24 cellular contexts compared by ENCODE assay signal in genomic region chr6:13472976-13473645, GRCh38.
"Had no signal": no experiment of that assay in that cellular context is flagged by ENCODE, and none has a peak within 500 bp of the region (broad histone marks: within the 10 kb centered on the region; RNA-seq: fewer than 3 reads in every experiment).

No MANE protein-coding gene starts in this region.

- H3K36me3 ChIP-seq: breast epithelium, neural progenitor cell, ovary had no signal

- H3K36me3 Mint-ChIP-seq: mesothelial cell of epicardium; neural progenitor cell; stimulated activated effector memory CD8-positive, alpha-beta T cell treated with anti-CD3 and anti-CD28 coated beads, Interleukin-12 subunit alpha, Interleukin-12 subunit beta, amount 100 ng/mL, for 72 hours had no signal

- DNase-seq: activated CD4-positive, alpha-beta T cell treated with anti-CD3 and anti-CD28 coated beads for 1 hour; activated CD4-positive, alpha-beta T cell treated with anti-CD3 and anti-CD28 coated beads, Interleukin-2, amount 50 U/mL, for 4 hours; activated naive CD4-positive, alpha-beta T cell treated with anti-CD3 and anti-CD28 coated beads for 36 hours; activated naive CD8-positive, alpha-beta T cell treated with anti-CD3 and anti-CD28 coated beads, Interleukin-2, amount 50 U/mL, for 24 hours; activated T-cell treated with anti-CD3 and anti-CD28 coated beads, Interleukin-2, amount 50 U/mL, for 1 hour; aorta; esophagus squamous epithelium; lower lobe of right lung; ovary; sigmoid colon; stimulated activated CD4-positive, alpha-beta T cell treated with anti-CD3 and anti-CD28 coated beads, Interleukin-12 subunit alpha, Interleukin-12 subunit beta, amount 100 ng/mL, for 4 hours; stimulated activated CD4-positive, alpha-beta T cell treated with anti-CD3 and anti-CD28 coated beads, Interleukin-2, amount 100 ng/mL, for 24 hours; T-helper 1 cell; T1000 had no signal

- H3K9me3 ChIP-seq: breast epithelium, esophagus squamous epithelium, ovary, sigmoid colon had no signal

- H3K27ac ChIP-seq: breast epithelium, esophagus squamous epithelium, hepatocyte, lower lobe of right lung, neural progenitor cell, ovary, sigmoid colon, VCaP had no signal

- H3K4me3 Mint-ChIP-seq: activated naive CD4-positive, alpha-beta T cell treated with anti-CD3 and anti-CD28 coated beads for 36 hours; activated naive CD8-positive, alpha-beta T cell treated with anti-CD3 and anti-CD28 coated beads, Interleukin-2, amount 50 U/mL, for 24 hours; mesothelial cell of epicardium; neural progenitor cell; stimulated activated effector memory CD8-positive, alpha-beta T cell treated with anti-CD3 and anti-CD28 coated beads, Interleukin-12 subunit alpha, Interleukin-12 subunit beta, amount 100 ng/mL, for 72 hours had no signal

- FAIRE-seq: endometrium, keratinocyte, urothelium cell line had no signal

- H3K27me3 Mint-ChIP-seq: activated naive CD8-positive, alpha-beta T cell treated with anti-CD3 and anti-CD28 coated beads, Interleukin-2, amount 50 U/mL, for 24 hours had no signal

- H3K79me2 ChIP-seq: hepatocyte had no signal

- H3K4me3 ChIP-seq: breast epithelium, esophagus squamous epithelium, hepatocyte, lower lobe of right lung, neural progenitor cell, ovary, sigmoid colon had no signal

- H2AFZ ChIP-seq: hepatocyte, neural progenitor cell had no signal

- H3K4me1 ChIP-seq: breast epithelium, lower lobe of right lung had no signal

- H3K4me2 ChIP-seq: hepatocyte, neural progenitor cell had no signal

- H3K27ac Mint-ChIP-seq: activated naive CD4-positive, alpha-beta T cell treated with anti-CD3 and anti-CD28 coated beads for 36 hours; activated naive CD8-positive, alpha-beta T cell treated with anti-CD3 and anti-CD28 coated beads, Interleukin-2, amount 50 U/mL, for 24 hours; activated T-helper 2 cell treated with anti-CD3 and anti-CD28 coated beads, Interferon-gamma antibody, Interleukin-2, Interleukin-4, amounts not matched to agents 10 μg/mL and 5 μg/mL and 100 μg/mL, durations not matched to agents 14 hours and 24 hours and 36 hours; neural progenitor cell; stimulated activated effector memory CD8-positive, alpha-beta T cell treated with anti-CD3 and anti-CD28 coated beads, Interleukin-12 subunit alpha, Interleukin-12 subunit beta, amount 100 ng/mL, for 72 hours had no signal

- H3K9ac ChIP-seq: neural progenitor cell had no signal

- H3K9me3 Mint-ChIP-seq: activated naive CD4-positive, alpha-beta T cell treated with anti-CD3 and anti-CD28 coated beads for 36 hours; neural progenitor cell; stimulated activated effector memory CD8-positive, alpha-beta T cell treated with anti-CD3 and anti-CD28 coated beads, Interleukin-12 subunit alpha, Interleukin-12 subunit beta, amount 100 ng/mL, for 72 hours had no signal

- ATAC-seq: activated naive CD8-positive, alpha-beta T cell treated with anti-CD3 and anti-CD28 coated beads, Interleukin-2, amount 50 U/mL, for 24 hours; lower lobe of right lung; stimulated activated effector memory CD8-positive, alpha-beta T cell treated with anti-CD3 and anti-CD28 coated beads, Interleukin-12 subunit alpha, Interleukin-12 subunit beta, amount 100 ng/mL, for 72 hours had no signal

- H3K4me1 Mint-ChIP-seq: stimulated activated effector memory CD8-positive, alpha-beta T cell treated with anti-CD3 and anti-CD28 coated beads, Interleukin-12 subunit alpha, Interleukin-12 subunit beta, amount 100 ng/mL, for 72 hours had no signal

- H3K27me3 ChIP-seq: breast epithelium, esophagus squamous epithelium, hepatocyte, neural progenitor cell, ovary, sigmoid colon had no signal
